Comparison of ENCODE assay signal across 17 cellular contexts in genomic region chr1:50570064-50570463, GRCh38.
DNase-seq lines count a peak whose midpoint lies in the region; ATAC-seq, FAIRE-seq and TF ChIP-seq lines count a peak whose summit lies in the region.
"Had no signal": no experiment of that assay in that cellular context is flagged by ENCODE, and none has a peak within 500 bp of the region (broad histone marks: within the 10 kb centered on the region; RNA-seq: fewer than 3 reads in every experiment).

No MANE protein-coding gene starts in this region.

- H3K4me1 ChIP-seq in HepG2 (ENCODE audit: insufficient read depth, low read length): peaks cover 11% of the 10 kb centered on the region
- no peaks in the 10 kb centered on the region for H3K4me1 ChIP-seq in right lobe of liver
- H3K4me1 ChIP-seq in adipocyte (ENCODE audit: control insufficient read depth, insufficient read depth, low read length): no peaks in the 10 kb centered on the region
- no peaks in the 10 kb centered on the region for H3K4me1 ChIP-seq in left lung
- H3K4me1 ChIP-seq: upper lobe of right lung had no signal

- H3K27me3 ChIP-seq in HepG2 (ENCODE audit: control insufficient read depth in 1 of 2, insufficient read depth in 2 of 2, low read length in 2 of 2) (no peaks in the 10 kb centered on the region), right lobe of liver (no peaks in the 10 kb centered on the region), adipocyte (replicated peaks; ENCODE audit: control insufficient read depth, insufficient read depth, low read length) (no peaks in the 10 kb centered on the region), left lung (no peaks in the 10 kb centered on the region)
- H3K27me3 ChIP-seq: upper lobe of right lung had no signal

- POLR2A ChIA-PET in HepG2 (lab: Yijun Ruan, JAX): no interaction called here

- no peak overlapping the region for H2AFZ ChIP-seq in HepG2 (ENCODE audit: low read length)

- CTCF ChIA-PET in HepG2 (lab: Yijun Ruan, JAX; ENCODE audit: low intra/inter-chr PET ratio, low total read pairs): no interaction called here

- H3K36me3 ChIP-seq in HepG2 (replicated peaks in 1 of 2; ENCODE audit: control insufficient read depth in 1 of 2, insufficient read depth in 2 of 2, low read length in 2 of 2) (peaks cover 1 to 19% of the 10 kb centered on the region in 2 experiments; a peak in 4 of 5 replicates), right lobe of liver (peaks cover 0 to 14% (median 2%) of the 10 kb centered on the region in 4 donors), adipocyte (ENCODE audit: control insufficient read depth, insufficient read depth, low read length, severe bottlenecking) (peaks cover 18% of the 10 kb centered on the region), left lung (peaks cover 0 to 41% of the 10 kb centered on the region in 2 donors)

- intact Hi-C loops in HepG2 (cut with micrococcal nuclease; ENCODE audit: unreplicated experiment): no loop called here
- intact Hi-C loops in right lobe of liver (cut with DNase I): no loop called here
- intact Hi-C loops in left lung (cut with DNase I): no loop called here

- H4K20me1 ChIP-seq in HepG2 (ENCODE audit: insufficient read depth, low read length): no peaks in the 10 kb centered on the region

- H3K9me3 ChIP-seq in HepG2 (ENCODE audit: low read length): no peaks in the 10 kb centered on the region
- no peaks in the 10 kb centered on the region for H3K9me3 ChIP-seq in right lobe of liver
- H3K9me3 ChIP-seq in adipocyte (ENCODE audit: control insufficient read depth, low read length): no peaks in the 10 kb centered on the region
- H3K9me3 ChIP-seq in left lung: no peaks in the 10 kb centered on the region
- H3K9me3 ChIP-seq: upper lobe of right lung had no signal

- 77% methylated on average over 7 of the region's 7 CpGs for WGBS in HepG2 (ENCODE audit: low lambda C conversion rate)
- WGBS in right lobe of liver (ENCODE audit: insufficient coverage, low coverage, low lambda C conversion rate, missing lambda C conversion rate): 95% methylated on average over 7 of the region's 7 CpGs

- no peak for TF ChIP-seq CTCF in HepG2 (CRISPR knock-in tag; IDR thresholded peaks at IDR 0.05)
- no peak for TF ChIP-seq CTCF in right lobe of liver (IDR thresholded peaks at IDR 0.05)
- TF ChIP-seq CTCF in left lung (IDR thresholded peaks at IDR 0.05): no peak

- ATAC-seq in HepG2: peak; percentile 71
- ATAC-seq in right lobe of liver: no peak
- ATAC-seq in left lung: peak; percentile 21
- no peak for ATAC-seq in HG02870 (IDR thresholded peaks at IDR 0.05; ENCODE audit: unreplicated experiment)
- ATAC-seq: GM12878, left cardiac atrium, upper lobe of right lung had no signal

- H3K4me3 ChIP-seq in HepG2 (replicated peaks in 1 of 3; ENCODE audit: insufficient read depth in 1 of 3, low read depth in 2 of 3, low read length in 3 of 3) (no peak overlapping the region), right lobe of liver (no peak overlapping the region), adipocyte (ENCODE audit: low read length) (no peak overlapping the region), left lung (no peak overlapping the region)
- H3K4me3 ChIP-seq: GM12878, upper lobe of right lung had no signal

- TF ChIP-seq POLR2A in HepG2 (IDR thresholded peaks at IDR 0.05; ENCODE audit: insufficient read depth in 1 of 2, low read depth in 2 of 2, low read length in 2 of 2): no peak
- TF ChIP-seq POLR2A in right lobe of liver (IDR thresholded peaks at IDR 0.05): no peak

- no peak for TF ChIP-seq RAD21 in HepG2 (CRISPR knock-in tag; IDR thresholded peaks at IDR 0.05)

- no peak overlapping the region for H3K27ac ChIP-seq in HepG2 (ENCODE audit: extremely low read length, insufficient read depth, low read length)
- H3K27ac ChIP-seq in right lobe of liver: no peak overlapping the region
- H3K27ac ChIP-seq in left lung: no peak overlapping the region
- H3K27ac ChIP-seq: upper lobe of right lung, VCaP had no signal

- H3K9ac ChIP-seq in HepG2 (ENCODE audit: insufficient read depth, low read depth, low read length) (no peak overlapping the region), adipocyte (ENCODE audit: low read length) (no peak overlapping the region)

- H3K79me2 ChIP-seq in HepG2 (ENCODE audit: insufficient read depth, low read length): no peaks in the 10 kb centered on the region

- DNase-seq in HepG2 (ENCODE audit: low spot score): peak; percentile 29
- no peak for DNase-seq in right lobe of liver
- DNase-seq in adipocyte (ENCODE audit: low read depth): peak; percentile 21
- DNase-seq in left lung: no peak
- no peak for DNase-seq in NCI-H2029 treated with DMSO at 0.1 percent for 48 hours (lab: John Stamatoyannopoulos, UW)
- no peak for DNase-seq in T-helper 2 cell
- DNase-seq in NOMO-1 treated with DMSO at 0.1 percent for 48 hours (lab: John Stamatoyannopoulos, UW; ENCODE audit: unreplicated experiment): no peak
- DNase-seq: activated effector memory CD4-positive, alpha-beta T cell treated with Interleukin-2 at 50 U/mL for 16 hours; anterior cingulate cortex; dermis blood vessel endothelial cell; left cardiac atrium; NCI-H446; upper lobe of right lung had no signal

- TF ChIP-seq EP300 in HepG2 (IDR thresholded peaks at IDR 0.05; ENCODE audit: low read depth in 2 of 2, low read length in 2 of 2) (no peak), HepG2 (CRISPR knock-in tag; IDR thresholded peaks at IDR 0.05; ENCODE audit: borderline replicate concordance) (no peak)

- BruUV-seq in HepG2 (replicated peaks; lab: Mats Ljungman, UMichigan): no TSS peak

- no peak overlapping the region for H3K4me2 ChIP-seq in HepG2 (ENCODE audit: low read depth, low read length)

- in situ Hi-C loops in HepG2 (cut with HindIII; ENCODE audit: extremely low pct_ligation_motif_present, low pct_unique_long_range_greater_than_20kb): no loop called here

- FAIRE-seq in HepG2 (lab: Jason Lieb, UNC): no peak
- FAIRE-seq: GM12878, H1 had no signal

TF ChIP-seq in HepG2, 621 proteins besides CTCF, POLR2A, EP300 and RAD21:
- TF ChIP-seq FOXA1 (IDR thresholded peaks at IDR 0.05) (no peak), FOXA1 (CRISPR knock-in tag; IDR thresholded peaks at IDR 0.05) (0 out of 2 replicates have a peak, but pooled peaks have one; percentile 16), LCORL (IDR thresholded peaks at IDR 0.05) (no peak), LCORL (CRISPR knock-in tag; IDR thresholded peaks at IDR 0.05) (no peak), PHF21A (CRISPR knock-in tag; IDR thresholded peaks at IDR 0.05) (0 out of 2 replicates have a peak, but pooled peaks have one; percentile 46)
TF ChIP-seq in HepG2: peak in this region for 2.

Comparison
In these comparisons a context has a peak if more than half of its experiments do, and no peak if none do; other contexts are left out.
1. ATAC-seq: peak in HepG2 (single experiment) and left lung (single experiment); none in right lobe of liver (0 of 4) and HG02870 (single experiment).
2. DNase-seq: peak in HepG2 (single experiment) and adipocyte (single experiment); none in right lobe of liver (0 of 3), left lung (0 of 2), NCI-H2029 treated with DMSO at 0.1 percent for 48 hours (single experiment), T-helper 2 cell (0 of 5) and NOMO-1 treated with DMSO at 0.1 percent for 48 hours (single experiment).